1 cellular context compared by ENCODE assay signal in genomic region chr20:2156666-2157624, GRCh38.
TF ChIP-seq lines count a peak whose summit lies in the region.

No MANE protein-coding gene starts in this region.

TF ChIP-seq in HepG2, 621 proteins besides CTCF, POLR2A, EP300 and RAD21 (continued from another document and continues in another):
- TF ChIP-seq HIC2 (CRISPR knock-in tag; IDR thresholded peaks at IDR 0.05; ENCODE audit: low read depth) (no peak), PREB (CRISPR knock-in tag; IDR thresholded peaks at IDR 0.05) (no peak), ZNF7 (CRISPR knock-in tag; IDR thresholded peaks at IDR 0.05) (no peak), ZFP37 (CRISPR knock-in tag; IDR thresholded peaks at IDR 0.05; ENCODE audit: borderline replicate concordance) (no peak; the same call in 1 of the 2 replicates), GTF3A (CRISPR knock-in tag; conservative IDR thresholded peaks at IDR 0.05) (no peak), PLRG1 (conservative IDR thresholded peaks at IDR 0.05) (no peak), DNMT3B (CRISPR knock-in tag; conservative IDR thresholded peaks at IDR 0.05) (no peak), ZNF616 (CRISPR knock-in tag; IDR thresholded peaks at IDR 0.05; ENCODE audit: low read depth) (no peak), MNT (IDR thresholded peaks at IDR 0.05) (no peak), TBX2 (CRISPR knock-in tag; IDR thresholded peaks at IDR 0.05; ENCODE audit: borderline replicate concordance) (0 out of 2 replicates have a peak, but pooled peaks have one; percentile 30), ZSCAN5A (CRISPR knock-in tag; IDR thresholded peaks at IDR 0.05; ENCODE audit: borderline replicate concordance) (no peak), ZNF770 (CRISPR knock-in tag; IDR thresholded peaks at IDR 0.05) (peak; percentile 99), HMG20A (CRISPR knock-in tag; IDR thresholded peaks at IDR 0.05; ENCODE audit: borderline replicate concordance) (no peak), NRL (CRISPR knock-in tag; IDR thresholded peaks at IDR 0.05; ENCODE audit: borderline replicate concordance) (no peak), ATF7 (IDR thresholded peaks at IDR 0.05) (no peak), ATF7 (CRISPR knock-in tag; IDR thresholded peaks at IDR 0.05) (no peak), FOXA3 (CRISPR knock-in tag; IDR thresholded peaks at IDR 0.05) (peak; percentile 50; the same call in 1 of the 2 replicates), ZNF333 (CRISPR knock-in tag; IDR thresholded peaks at IDR 0.05; ENCODE audit: borderline replicate concordance) (no peak), ZNF773 (CRISPR knock-in tag; IDR thresholded peaks at IDR 0.05; ENCODE audit: borderline replicate concordance) (no peak), ZBTB37 (CRISPR knock-in tag; IDR thresholded peaks at IDR 0.05) (no peak), ZNF441 (CRISPR knock-in tag; IDR thresholded peaks at IDR 0.05; ENCODE audit: borderline replicate concordance) (no peak), PAXIP1 (CRISPR knock-in tag; conservative IDR thresholded peaks at IDR 0.05) (peak; percentile 89), IKZF4 (CRISPR knock-in tag; IDR thresholded peaks at IDR 0.05; ENCODE audit: borderline replicate concordance, low read depth, not compliant biosample characterization) (no peak), ZBTB39 (CRISPR knock-in tag; IDR thresholded peaks at IDR 0.05) (no peak), HES4 (CRISPR knock-in tag; IDR thresholded peaks at IDR 0.05; ENCODE audit: borderline replicate concordance) (no peak), ZNF430 (CRISPR knock-in tag; IDR thresholded peaks at IDR 0.05) (no peak), NBN (conservative IDR thresholded peaks at IDR 0.05) (no peak), ZBTB44 (CRISPR knock-in tag; IDR thresholded peaks at IDR 0.05) (no peak), ZNF510 (CRISPR knock-in tag; IDR thresholded peaks at IDR 0.05; ENCODE audit: low read depth) (no peak), HNRNPLL (IDR thresholded peaks at IDR 0.05; ENCODE audit: low read depth, low read length, poor library complexity, severe bottlenecking) (no peak), KAT2B (IDR thresholded peaks at IDR 0.05; ENCODE audit: borderline replicate concordance, low read depth, low read length) (no peak), CREB1 (IDR thresholded peaks at IDR 0.05) (no peak), CREB1 (CRISPR knock-in tag; IDR thresholded peaks at IDR 0.05) (no peak), ZNF724P (CRISPR knock-in tag; IDR thresholded peaks at IDR 0.05; ENCODE audit: borderline replicate concordance) (no peak), PHF21A (CRISPR knock-in tag; IDR thresholded peaks at IDR 0.05) (peak; percentile 74; the same call in 1 of the 2 replicates), ZSCAN25 (CRISPR knock-in tag; IDR thresholded peaks at IDR 0.05) (no peak; the same call in 1 of the 2 replicates)
